ENCODE assay signal across 1 cellular context in the genomic region with DNA sequence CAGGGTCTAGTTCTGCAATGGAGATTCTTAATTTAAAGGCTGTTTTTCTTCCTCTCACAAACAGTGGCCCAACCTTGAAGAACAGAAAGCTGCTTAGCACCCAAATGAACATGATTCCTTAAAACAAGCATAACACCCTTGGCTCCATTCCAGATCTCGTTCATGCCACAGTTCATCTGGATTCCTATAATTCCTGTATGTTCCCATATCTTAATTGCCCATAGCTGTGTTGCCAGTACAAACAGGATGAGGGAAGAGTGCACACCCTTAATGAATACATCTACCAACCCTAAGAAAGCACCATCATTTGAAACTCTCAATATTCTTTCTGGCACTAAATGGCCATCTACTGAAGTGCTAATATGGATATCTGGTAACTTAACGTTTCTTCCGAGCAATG.
TF ChIP-seq lines count a peak whose summit lies in the region.

No MANE protein-coding gene starts in this region.

TF ChIP-seq in GM23338, 12 proteins besides CTCF, POLR2A, EP300 and RAD21 (continued from another document):
- TF ChIP-seq, protein P1, sequence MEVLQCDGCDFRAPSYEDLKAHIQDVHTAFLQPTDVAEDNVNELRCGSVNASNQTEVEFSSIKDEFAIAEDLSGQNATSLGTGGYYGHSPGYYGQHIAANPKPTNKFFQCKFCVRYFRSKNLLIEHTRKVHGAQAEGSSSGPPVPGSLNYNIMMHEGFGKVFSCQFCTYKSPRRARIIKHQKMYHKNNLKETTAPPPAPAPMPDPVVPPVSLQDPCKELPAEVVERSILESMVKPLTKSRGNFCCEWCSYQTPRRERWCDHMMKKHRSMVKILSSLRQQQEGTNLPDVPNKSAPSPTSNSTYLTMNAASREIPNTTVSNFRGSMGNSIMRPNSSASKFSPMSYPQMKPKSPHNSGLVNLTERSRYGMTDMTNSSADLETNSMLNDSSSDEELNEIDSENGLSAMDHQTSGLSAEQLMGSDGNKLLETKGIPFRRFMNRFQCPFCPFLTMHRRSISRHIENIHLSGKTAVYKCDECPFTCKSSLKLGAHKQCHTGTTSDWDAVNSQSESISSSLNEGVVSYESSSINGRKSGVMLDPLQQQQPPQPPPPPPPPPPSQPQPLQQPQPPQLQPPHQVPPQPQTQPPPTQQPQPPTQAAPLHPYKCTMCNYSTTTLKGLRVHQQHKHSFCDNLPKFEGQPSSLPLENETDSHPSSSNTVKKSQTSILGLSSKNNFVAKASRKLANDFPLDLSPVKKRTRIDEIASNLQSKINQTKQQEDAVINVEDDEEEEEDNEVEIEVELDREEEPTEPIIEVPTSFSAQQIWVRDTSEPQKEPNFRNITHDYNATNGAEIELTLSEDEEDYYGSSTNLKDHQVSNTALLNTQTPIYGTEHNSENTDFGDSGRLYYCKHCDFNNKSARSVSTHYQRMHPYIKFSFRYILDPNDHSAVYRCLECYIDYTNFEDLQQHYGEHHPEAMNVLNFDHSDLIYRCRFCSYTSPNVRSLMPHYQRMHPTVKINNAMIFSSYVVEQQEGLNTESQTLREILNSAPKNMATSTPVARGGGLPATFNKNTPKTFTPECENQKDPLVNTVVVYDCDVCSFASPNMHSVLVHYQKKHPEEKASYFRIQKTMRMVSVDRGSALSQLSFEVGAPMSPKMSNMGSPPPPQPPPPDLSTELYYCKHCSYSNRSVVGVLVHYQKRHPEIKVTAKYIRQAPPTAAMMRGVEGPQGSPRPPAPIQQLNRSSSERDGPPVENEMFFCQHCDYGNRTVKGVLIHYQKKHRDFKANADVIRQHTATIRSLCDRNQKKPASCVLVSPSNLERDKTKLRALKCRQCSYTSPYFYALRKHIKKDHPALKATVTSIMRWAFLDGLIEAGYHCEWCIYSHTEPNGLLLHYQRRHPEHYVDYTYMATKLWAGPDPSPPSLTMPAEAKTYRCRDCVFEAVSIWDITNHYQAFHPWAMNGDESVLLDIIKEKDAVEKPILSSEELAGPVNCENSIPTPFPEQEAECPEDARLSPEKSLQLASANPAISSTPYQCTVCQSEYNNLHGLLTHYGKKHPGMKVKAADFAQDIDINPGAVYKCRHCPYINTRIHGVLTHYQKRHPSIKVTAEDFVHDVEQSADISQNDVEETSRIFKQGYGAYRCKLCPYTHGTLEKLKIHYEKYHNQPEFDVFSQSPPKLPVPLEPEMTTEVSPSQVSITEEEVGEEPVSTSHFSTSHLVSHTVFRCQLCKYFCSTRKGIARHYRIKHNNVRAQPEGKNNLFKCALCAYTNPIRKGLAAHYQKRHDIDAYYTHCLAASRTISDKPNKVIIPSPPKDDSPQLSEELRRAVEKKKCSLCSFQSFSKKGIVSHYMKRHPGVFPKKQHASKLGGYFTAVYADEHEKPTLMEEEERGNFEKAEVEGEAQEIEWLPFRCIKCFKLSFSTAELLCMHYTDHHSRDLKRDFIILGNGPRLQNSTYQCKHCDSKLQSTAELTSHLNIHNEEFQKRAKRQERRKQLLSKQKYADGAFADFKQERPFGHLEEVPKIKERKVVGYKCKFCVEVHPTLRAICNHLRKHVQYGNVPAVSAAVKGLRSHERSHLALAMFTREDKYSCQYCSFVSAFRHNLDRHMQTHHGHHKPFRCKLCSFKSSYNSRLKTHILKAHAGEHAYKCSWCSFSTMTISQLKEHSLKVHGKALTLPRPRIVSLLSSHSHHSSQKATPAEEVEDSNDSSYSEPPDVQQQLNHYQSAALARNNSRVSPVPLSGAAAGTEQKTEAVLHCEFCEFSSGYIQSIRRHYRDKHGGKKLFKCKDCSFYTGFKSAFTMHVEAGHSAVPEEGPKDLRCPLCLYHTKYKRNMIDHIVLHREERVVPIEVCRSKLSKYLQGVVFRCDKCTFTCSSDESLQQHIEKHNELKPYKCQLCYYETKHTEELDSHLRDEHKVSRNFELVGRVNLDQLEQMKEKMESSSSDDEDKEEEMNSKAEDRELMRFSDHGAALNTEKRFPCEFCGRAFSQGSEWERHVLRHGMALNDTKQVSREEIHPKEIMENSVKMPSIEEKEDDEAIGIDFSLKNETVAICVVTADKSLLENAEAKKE (CRISPR knock-in tag; IDR thresholded peaks at IDR 0.05), result no peak
- TF ChIP-seq POLR2AphosphoS5 (IDR thresholded peaks at IDR 0.05; ENCODE audit: low read depth) (no peak), JUNB (IDR thresholded peaks at IDR 0.05; ENCODE audit: unreplicated experiment) (no peak), ZNF331 (CRISPR knock-in tag; IDR thresholded peaks at IDR 0.05; ENCODE audit: low read depth) (no peak), ZNF114 (CRISPR knock-in tag; IDR thresholded peaks at IDR 0.05) (no peak), EZH2phosphoT487 (IDR thresholded peaks at IDR 0.05; ENCODE audit: unreplicated experiment) (no peak), NANOG (IDR thresholded peaks at IDR 0.05; ENCODE audit: borderline replicate concordance) (no peak), EZH2 (IDR thresholded peaks at IDR 0.05; ENCODE audit: low read depth, unreplicated experiment) (no peak), STAT1 (IDR thresholded peaks at IDR 0.05; ENCODE audit: unreplicated experiment) (no peak), REST (IDR thresholded peaks at IDR 0.05; ENCODE audit: unreplicated experiment) (no peak)
- TF ChIP-seq, protein P2, sequence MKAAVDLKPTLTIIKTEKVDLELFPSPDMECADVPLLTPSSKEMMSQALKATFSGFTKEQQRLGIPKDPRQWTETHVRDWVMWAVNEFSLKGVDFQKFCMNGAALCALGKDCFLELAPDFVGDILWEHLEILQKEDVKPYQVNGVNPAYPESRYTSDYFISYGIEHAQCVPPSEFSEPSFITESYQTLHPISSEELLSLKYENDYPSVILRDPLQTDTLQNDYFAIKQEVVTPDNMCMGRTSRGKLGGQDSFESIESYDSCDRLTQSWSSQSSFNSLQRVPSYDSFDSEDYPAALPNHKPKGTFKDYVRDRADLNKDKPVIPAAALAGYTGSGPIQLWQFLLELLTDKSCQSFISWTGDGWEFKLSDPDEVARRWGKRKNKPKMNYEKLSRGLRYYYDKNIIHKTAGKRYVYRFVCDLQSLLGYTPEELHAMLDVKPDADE (IDR thresholded peaks at IDR 0.05), result no peak
